ENCODE assay signal across 24 cellular contexts in genomic region chr5:127306036-127306435, GRCh38. TPM values are rescaled to one million over a fixed set of nuclear protein-coding genes. Genes with fewer than 3 reads are reported as not detected.
"Had no signal": no experiment of that assay in that cellular context is flagged by ENCODE, and none has a peak within 500 bp of the region (broad histone marks: within the 10 kb centered on the region; RNA-seq: fewer than 3 reads in every experiment).

No MANE protein-coding gene starts in this region.

- H3K27me3 ChIP-seq: colonic mucosa, right atrium auricular region, sigmoid colon, stomach, suprapubic skin, tibial artery, upper lobe of left lung, uterus had no signal

- H3K36me3 Mint-ChIP-seq: naive thymus-derived CD4-positive, alpha-beta T cell had no signal

- DNase-seq: colonic mucosa; dermis blood vessel endothelial cell; effector CD4-positive, alpha-beta T cell; endodermal cell; erythroblast; foreskin keratinocyte; kidney; left colon; left ventricle myocardium superior; mesenchymal stem cell; naive thymus-derived CD4-positive, alpha-beta T cell; nephron progenitor cell; sigmoid colon; stimulated activated CD4-positive, alpha-beta T cell treated with anti-CD3 and anti-CD28 coated beads, Interleukin-2, amount 100 ng/mL, for 24 hours; stimulated activated naive CD4-positive, alpha-beta T cell; stomach; tibial artery; upper lobe of left lung; uterus had no signal

- H3K9me3 Mint-ChIP-seq: naive thymus-derived CD4-positive, alpha-beta T cell had no signal

- ATAC-seq: foreskin keratinocyte; left colon; left ventricle myocardium superior; naive thymus-derived CD4-positive, alpha-beta T cell had no signal

- H3K4me3 ChIP-seq: colonic mucosa, hepatocyte, lung, right atrium auricular region, sigmoid colon, skin epidermis, stomach, suprapubic skin, tibial artery, upper lobe of left lung, uterus had no signal

- H3K4me3 Mint-ChIP-seq: endodermal cell; naive thymus-derived CD4-positive, alpha-beta T cell; nephron progenitor cell had no signal

- H3K27ac ChIP-seq: colonic mucosa, foreskin keratinocyte, hepatocyte, right atrium auricular region, sigmoid colon, skin epidermis, stomach, suprapubic skin, tibial artery, upper lobe of left lung, uterus had no signal

- H3K27ac Mint-ChIP-seq: endodermal cell; naive thymus-derived CD4-positive, alpha-beta T cell; nephron progenitor cell had no signal

- H3K4me1 Mint-ChIP-seq: naive thymus-derived CD4-positive, alpha-beta T cell had no signal

RNA-seq across cellular contexts. Expression of gene MEGF10, which starts 15.4 kb away (rescaled TPM):
- total RNA-seq: foreskin keratinocyte; naive thymus-derived CD4-positive, alpha-beta T cell had no signal
